Comparison of ENCODE assay signal across 26 cellular contexts in genomic region chr17:81265576-81265975, GRCh38.
"Had no signal": no experiment of that assay in that cellular context is flagged by ENCODE, and none has a peak within 500 bp of the region (broad histone marks: within the 10 kb centered on the region; RNA-seq: fewer than 3 reads in every experiment).

No MANE protein-coding gene starts in this region.

- H3K4me3 ChIP-seq: gastrocnemius medialis, lung, prostate gland, right atrium auricular region, skin epidermis, spleen, stomach, thyroid gland, vagina had no signal

- H3K9ac ChIP-seq: parathyroid adenoma had no signal

- H3K4me3 Mint-ChIP-seq: immature natural killer cell, memory B cell, natural killer cell, neural crest cell had no signal

- H3K4me1 Mint-ChIP-seq: memory B cell had no signal

- H3K27me3 ChIP-seq: gastrocnemius medialis, right atrium auricular region, spleen, stomach, thyroid gland, vagina had no signal

- H3K27me3 Mint-ChIP-seq: memory B cell had no signal

- ATAC-seq: esophagus mucosa, gastrocnemius medialis, natural killer cell had no signal

- H3K9me3 ChIP-seq: gastrocnemius medialis, prostate gland, right atrium auricular region, spleen, stomach, thyroid gland, vagina had no signal

- H3K9me3 Mint-ChIP-seq: immature natural killer cell, memory B cell, natural killer cell, neural crest cell had no signal

- H3K27ac Mint-ChIP-seq: memory B cell, natural killer cell had no signal

- H3K4me1 ChIP-seq: gastrocnemius medialis, parathyroid adenoma, prostate gland, right atrium auricular region, stomach, thyroid gland, vagina had no signal

- H3K27ac ChIP-seq: epithelial cell of prostate, gastrocnemius medialis, parathyroid adenoma, prostate gland, right atrium auricular region, skin epidermis, spleen, stomach, thyroid gland, vagina had no signal

- H2AFZ ChIP-seq: parathyroid adenoma had no signal

- H3K36me3 Mint-ChIP-seq: natural killer cell had no signal

- DNase-seq: cerebellar nuclear complex; cortex of kidney; foreskin fibroblast; gastrocnemius medialis; hypothalamus; immature natural killer cell; islet precursor cell; kidney glomerular epithelial cell; natural killer cell; spleen; stimulated activated CD4-positive, alpha-beta T cell treated with anti-CD3 and anti-CD28 coated beads, Interleukin-2, amount 100 ng/mL, for 48 hours; stimulated activated CD8-positive, alpha-beta memory T cell treated with anti-CD3 and anti-CD28 coated beads, Interleukin-4, amount 100 ng/mL, for 48 hours; stimulated activated naive CD4-positive, alpha-beta T cell treated with Interleukin-2 at 50 U/mL for 16 hours; stomach; thyroid gland; trophoblast cell had no signal
